ENCODE assay signal across 14 cellular contexts in the genomic region with DNA sequence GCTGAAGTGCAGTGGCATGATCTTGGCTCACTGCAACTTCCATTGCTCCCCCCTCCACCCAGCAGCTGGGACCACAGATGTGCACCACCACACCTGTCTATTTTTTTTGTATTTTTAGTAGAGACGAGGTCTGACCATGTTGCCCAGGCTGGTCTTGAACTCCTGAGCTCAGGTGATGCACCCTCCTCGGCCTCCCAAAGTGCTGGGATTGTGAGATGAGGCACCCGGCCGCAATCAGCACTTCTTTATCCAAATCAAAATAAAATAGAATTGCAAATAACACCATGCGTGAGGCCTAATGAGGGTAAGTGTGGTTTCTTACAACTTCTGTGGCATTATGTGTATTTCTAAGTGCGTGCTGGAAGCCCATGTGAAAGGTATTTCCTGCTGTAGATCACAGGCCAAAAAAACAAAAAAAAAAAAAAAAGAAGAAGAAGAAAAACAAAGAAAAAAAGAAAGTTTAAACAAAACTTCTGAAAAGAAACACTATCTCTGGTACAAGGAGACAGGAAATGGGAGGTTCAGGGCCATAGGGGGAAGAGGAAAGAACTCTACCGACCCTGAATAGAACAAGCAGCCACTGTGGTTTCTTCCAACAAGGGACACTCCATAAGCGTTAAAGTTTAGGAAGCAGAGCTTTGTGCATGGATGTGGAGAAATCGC. TPM values are rescaled to one million over a fixed set of nuclear protein-coding genes. Genes with fewer than 3 reads are reported as not detected.
DNase-seq lines count a peak whose midpoint lies in the region; ATAC-seq and TF ChIP-seq lines count a peak whose summit lies in the region.
"Had no signal": no experiment of that assay in that cellular context is flagged by ENCODE, and none has a peak within 500 bp of the region (broad histone marks: within the 10 kb centered on the region; RNA-seq: fewer than 3 reads in every experiment).

No MANE protein-coding gene starts in this region.

- H3K27me3 ChIP-seq in liver (ENCODE audit: control insufficient read depth in 4 of 4, insufficient read depth in 4 of 4, low read length in 3 of 4) (no peaks in the 10 kb centered on the region), thyroid gland (no peaks in the 10 kb centered on the region)
- H3K27me3 ChIP-seq: cardiac muscle cell had no signal

- peaks cover 16% of the 10 kb centered on the region for H3K36me3 Mint-ChIP-seq in activated naive CD4-positive, alpha-beta T cell treated with anti-CD3 and anti-CD28 coated beads for 36 hours (ENCODE audit: low read depth)
- H3K36me3 Mint-ChIP-seq in activated T-cell treated with anti-CD3 and anti-CD28 coated beads, Interleukin-2, amount 50 U/mL, for 4 hours (ENCODE audit: insufficient read depth) = peaks cover 3% of the 10 kb centered on the region

- peak overlapping the region; percentile 41 for H3K4me3 Mint-ChIP-seq in activated naive CD4-positive, alpha-beta T cell treated with anti-CD3 and anti-CD28 coated beads for 36 hours
- H3K4me3 Mint-ChIP-seq in activated T-cell treated with anti-CD3 and anti-CD28 coated beads, Interleukin-2, amount 50 U/mL, for 4 hours = peak overlapping the region; percentile 69

- H3K4me1 ChIP-seq in liver (ENCODE audit: control insufficient read depth in 4 of 4, insufficient read depth in 4 of 4, low read length in 3 of 4) (peaks cover 10 to 35% (median 18%) of the 10 kb centered on the region in 4 donors), thyroid gland (peaks cover 21 to 40% of the 10 kb centered on the region in 2 donors)

- peaks cover 40% of the 10 kb centered on the region for H3K4me1 Mint-ChIP-seq in activated naive CD4-positive, alpha-beta T cell treated with anti-CD3 and anti-CD28 coated beads for 36 hours (ENCODE audit: low read depth)
- peaks cover 37% of the 10 kb centered on the region for H3K4me1 Mint-ChIP-seq in activated T-cell treated with anti-CD3 and anti-CD28 coated beads, Interleukin-2, amount 50 U/mL, for 4 hours (ENCODE audit: low read depth)

- TF ChIP-seq RAD21 in liver (IDR thresholded peaks at IDR 0.05) = no peak

- intact Hi-C loops in activated naive CD4-positive, alpha-beta T cell treated with anti-CD3 and anti-CD28 coated beads for 36 hours (cut with micrococcal nuclease) = loop anchor here (10.0 kb wide), 1 partner anchor 218 kb away; no protein-coding TSS in a partner anchor
- intact Hi-C loops in thyroid gland (cut with DNase I) = no loop called here

- H3K27me3 Mint-ChIP-seq in activated naive CD4-positive, alpha-beta T cell treated with anti-CD3 and anti-CD28 coated beads for 36 hours (ENCODE audit: low read depth) = no peaks in the 10 kb centered on the region
- no peaks in the 10 kb centered on the region for H3K27me3 Mint-ChIP-seq in activated T-cell treated with anti-CD3 and anti-CD28 coated beads, Interleukin-2, amount 50 U/mL, for 4 hours (ENCODE audit: low read depth)

- H3K4me3 ChIP-seq in liver (ENCODE audit: low read depth in 1 of 3, low read length in 3 of 3) (no peak overlapping the region), thyroid gland (replicated peaks in 1 of 3) (no peak overlapping the region)
- H3K4me3 ChIP-seq: cardiac muscle cell, K562 had no signal

- peak overlapping the region; percentile 44 to 60 for H3K27ac ChIP-seq in liver (ENCODE audit: low read depth in 1 of 2, low read length in 2 of 2)
- H3K27ac ChIP-seq in thyroid gland = peak overlapping the region; percentile 5 to 47 (median 34)
- H3K27ac ChIP-seq: cardiac muscle cell had no signal

- TF ChIP-seq CTCF in liver (IDR thresholded peaks at IDR 0.05; ENCODE audit: low read depth, low read length, missing input control) (no peak), thyroid gland (IDR thresholded peaks at IDR 0.05) (no peak)

- H3K36me3 ChIP-seq in liver (ENCODE audit: control insufficient read depth in 4 of 4, insufficient read depth in 3 of 4, low read depth in 1 of 4, low read length in 3 of 4) (no peaks in the 10 kb centered on the region), thyroid gland (no peaks in the 10 kb centered on the region)
- H3K36me3 ChIP-seq: cardiac muscle cell had no signal

- no peak for TF ChIP-seq POLR2A in thyroid gland (IDR thresholded peaks at IDR 0.05)

- H3K9me3 ChIP-seq in liver (ENCODE audit: control insufficient read depth in 4 of 4, low read length in 3 of 4) (no peaks in the 10 kb centered on the region), thyroid gland (no peaks in the 10 kb centered on the region)

- H3K9me3 Mint-ChIP-seq in activated naive CD4-positive, alpha-beta T cell treated with anti-CD3 and anti-CD28 coated beads for 36 hours = no peaks in the 10 kb centered on the region
- H3K9me3 Mint-ChIP-seq in activated T-cell treated with anti-CD3 and anti-CD28 coated beads, Interleukin-2, amount 50 U/mL, for 4 hours = no peaks in the 10 kb centered on the region

- H3K9ac ChIP-seq in liver (ENCODE audit: low read depth in 1 of 2, low read length in 2 of 2) = no peak overlapping the region

- CTCF ChIA-PET in activated naive CD4-positive, alpha-beta T cell treated with anti-CD3 and anti-CD28 coated beads for 36 hours (lab: Charles Lee) = interaction anchor here (0.6 to 0.7 kb wide), 3 partner anchors 16 to 23 kb away, joined by 3 to 5 read pairs (median 3); no protein-coding TSS in a partner anchor

- DNase-seq in activated naive CD4-positive, alpha-beta T cell treated with anti-CD3 and anti-CD28 coated beads for 36 hours = no peak
- no peak for DNase-seq in activated naive CD4-positive, alpha-beta T cell treated with Interleukin-2 at 50 U/mL for 16 hours
- no peak for DNase-seq in activated T-cell treated with anti-CD3 and anti-CD28 coated beads, Interleukin-2, amount 50 U/mL, for 4 hours
- no peak for DNase-seq in thyroid gland
- no peak for DNase-seq in GM19238 (ENCODE audit: insufficient read length, low spot score)
- DNase-seq: activated CD4-positive, CD25-positive, alpha-beta regulatory T cell; AML-193; NCI-H82; small intestine had no signal

- H3K27ac Mint-ChIP-seq in activated naive CD4-positive, alpha-beta T cell treated with anti-CD3 and anti-CD28 coated beads for 36 hours = peak overlapping the region; percentile 87

- no peak for ATAC-seq in activated T-cell treated with anti-CD3 and anti-CD28 coated beads, Interleukin-2, amount 50 U/mL, for 4 hours
- ATAC-seq in GM19328 (IDR thresholded peaks at IDR 0.05; ENCODE audit: unreplicated experiment) (no peak), HG03354 (IDR thresholded peaks at IDR 0.05; ENCODE audit: poor library complexity, severe bottlenecking, unreplicated experiment) (no peak)
- ATAC-seq: K562 had no signal

- 67% methylated on average over 9 of the region's 9 CpGs for WGBS in liver
- 62 to 68% methylated on average over 9 of the region's 9 CpGs for WGBS in thyroid gland, 2 donors

TF ChIP-seq in liver, 16 proteins besides CTCF, POLR2A, EP300 and RAD21:
- TF ChIP-seq SP1 (IDR thresholded peaks at IDR 0.05) (no peak), RXRA (IDR thresholded peaks at IDR 0.05) (peak in 1 of 2 donors; percentile 16), NR2F2 (IDR thresholded peaks at IDR 0.05) (peak; percentile 83)

RNA-seq across cellular contexts. Expression of a gene that starts 3.0 kb away (rescaled TPM):
- total RNA-seq in activated naive CD4-positive, alpha-beta T cell treated with anti-CD3 and anti-CD28 coated beads for 36 hours = 100 to 1,000 TPM; 117 to 125 TPM
- 100 to 1,000 TPM; 162 to 192 (median 170) TPM for total RNA-seq in activated T-cell treated with anti-CD3 and anti-CD28 coated beads, Interleukin-2, amount 50 U/mL, for 4 hours
- 10 to 100 TPM; 12.5 to 14.1 TPM for total RNA-seq in liver
- 1 to 10 TPM; 8.6 to 9.9 TPM for polyA plus RNA-seq in liver
- total RNA-seq in thyroid gland = 10 to 100 TPM; 33.4 to 57.5 (median 47.0) TPM

RNA-seq across cellular contexts. Expression of a gene that starts 33.1 kb away (rescaled TPM):
- total RNA-seq in activated naive CD4-positive, alpha-beta T cell treated with anti-CD3 and anti-CD28 coated beads for 36 hours = 1 to 10 TPM; 3.1 to 3.5 TPM
- total RNA-seq in activated T-cell treated with anti-CD3 and anti-CD28 coated beads, Interleukin-2, amount 50 U/mL, for 4 hours = 1 to 10 TPM; 2.4 to 2.6 (median 2.6) TPM
- 1 to 10 TPM; 4.8 to 4.9 TPM for total RNA-seq in liver
- 1 to 10 TPM in 1 of 2 donors, under 1 TPM in 1; 0.65 to 1.4 TPM for polyA plus RNA-seq in liver
- total RNA-seq in thyroid gland = 10 to 100 TPM in 1 of 4 donors, 1 to 10 TPM in 3; 7.5 to 13.2 (median 9.3) TPM

RNA-seq across cellular contexts. Expression of a gene that starts 33.2 kb away (rescaled TPM):
- total RNA-seq in activated naive CD4-positive, alpha-beta T cell treated with anti-CD3 and anti-CD28 coated beads for 36 hours = under 1 TPM; 0.83 to 0.89 TPM
- total RNA-seq in activated T-cell treated with anti-CD3 and anti-CD28 coated beads, Interleukin-2, amount 50 U/mL, for 4 hours = 1 to 10 TPM; 1.1 to 2.3 (median 1.2) TPM
- total RNA-seq in liver (1 to 10 TPM; 2.0 to 4.9 TPM), thyroid gland (10 to 100 TPM in 2 of 4 donors, 1 to 10 TPM in 2; 5.7 to 19.6 (median 10.1) TPM)
- polyA plus RNA-seq in liver = 1 to 10 TPM; 1.6 to 5.8 TPM

RNA-seq across cellular contexts. Expression of a gene that starts 44.4 kb away (rescaled TPM):
- total RNA-seq in activated naive CD4-positive, alpha-beta T cell treated with anti-CD3 and anti-CD28 coated beads for 36 hours = not detected
- total RNA-seq in activated T-cell treated with anti-CD3 and anti-CD28 coated beads, Interleukin-2, amount 50 U/mL, for 4 hours = under 1 TPM in 2 of 3 donors, not detected in 1; 0.26 to 0.38 TPM
- total RNA-seq in liver (100 to 1,000 TPM; 130 to 239 TPM), thyroid gland (10 to 100 TPM; 16.3 to 19.3 (median 17.9) TPM)
- 100 to 1,000 TPM; 430 to 535 TPM for polyA plus RNA-seq in liver
